13 cellular contexts compared by ENCODE assay signal in genomic region chr18:8720141-8720540, GRCh38. TPM values are rescaled to one million over a fixed set of nuclear protein-coding genes. Genes with fewer than 3 reads are reported as not detected.
DNase-seq lines count a peak whose midpoint lies in the region; ATAC-seq and TF ChIP-seq lines count a peak whose summit lies in the region.
"Had no signal": no experiment of that assay in that cellular context is flagged by ENCODE, and none has a peak within 500 bp of the region (broad histone marks: within the 10 kb centered on the region; RNA-seq: fewer than 3 reads in every experiment).

No MANE protein-coding gene starts in this region.

- H2BK15ac ChIP-seq in mesenchymal stem cell (ENCODE audit: low read depth, poor library complexity, severe bottlenecking), result no peak overlapping the region

- H3K27ac ChIP-seq in mesenchymal stem cell (ENCODE audit: low read length, poor library complexity, severe bottlenecking), result peak overlapping the region; percentile 2

- H3K14ac ChIP-seq in mesenchymal stem cell (ENCODE audit: low read length in 2 of 2), result no peak overlapping the region

- no peak overlapping the region for H3K4me2 ChIP-seq in mesenchymal stem cell (ENCODE audit: low read length, poor library complexity, severe bottlenecking)

- no peak overlapping the region for H2BK120ac ChIP-seq in mesenchymal stem cell (ENCODE audit: low read depth, low read length)

- CTCF ChIA-PET in WTC11 (lab: Charles Lee), result interaction anchor here (1.4 to 1.7 kb wide), 2 partner anchors 13 to 24 kb away, joined by 6 read pairs; no protein-coding TSS in a partner anchor

- no peak overlapping the region for H3K4me3 Mint-ChIP-seq in HFFc6
- no peak overlapping the region for H3K4me3 Mint-ChIP-seq in WTC11
- H3K4me3 Mint-ChIP-seq: B cell; CD4-positive, alpha-beta memory T cell had no signal

- no peak overlapping the region for H2AFZ ChIP-seq in mesenchymal stem cell (ENCODE audit: low read depth, low read length)

- intact Hi-C loops in cardiac septum (cut with DNase I), result no loop called here

- H3K79me1 ChIP-seq in mesenchymal stem cell (replicated peaks; ENCODE audit: low read length, poor library complexity, severe bottlenecking), result peaks cover 3% of the 10 kb centered on the region

- no peaks in the 10 kb centered on the region for H3K9me3 ChIP-seq in mesenchymal stem cell (ENCODE audit: control insufficient read depth, low read length)

- ATAC-seq in WTC11 (no peak), omental fat pad (ENCODE audit: low FRiP score) (no peak)

- DNase-seq in HFFc6 (no peak), WTC11 (ENCODE audit: low spot score) (no peak), mesenchymal stem cell (no peak), ureter (ENCODE audit: low spot score) (peak; percentile 26), cardiac septum (ENCODE audit: low spot score) (no peak), hippocampal formation (lab: John Stamatoyannopoulos, UW) (no peak), omental fat pad (ENCODE audit: low spot score) (no peak)
- DNase-seq: C1 segment of cervical spinal cord; CD4-positive, alpha-beta memory T cell; DMS79; EL; IMR-90 had no signal

- H3K9me3 Mint-ChIP-seq in HFFc6, result no peaks in the 10 kb centered on the region
- H3K9me3 Mint-ChIP-seq in WTC11, result peaks cover 3% of the 10 kb centered on the region; the same call in 1 of the 2 replicates
- H3K9me3 Mint-ChIP-seq: CD4-positive, alpha-beta memory T cell had no signal

- H2BK12ac ChIP-seq in mesenchymal stem cell (ENCODE audit: low read length in 2 of 2), result no peak overlapping the region

- no peak overlapping the region for H4K91ac ChIP-seq in mesenchymal stem cell (ENCODE audit: low read length)

- no peak overlapping the region for H2BK5ac ChIP-seq in mesenchymal stem cell (ENCODE audit: low read depth, low read length, poor library complexity, severe bottlenecking)

- peaks cover 28% of the 10 kb centered on the region for H3K4me1 ChIP-seq in mesenchymal stem cell (ENCODE audit: control insufficient read depth, insufficient read depth, low read depth, low read length)

- peaks cover 46 to 97% of the 10 kb centered on the region in 2 experiments for H3K36me3 ChIP-seq in mesenchymal stem cell (ENCODE audit: control insufficient read depth in 1 of 2, insufficient read depth in 2 of 2, low read depth in 1 of 2, low read length in 2 of 2)

- no peak overlapping the region for H4K8ac ChIP-seq in mesenchymal stem cell (ENCODE audit: low read length)

- no peak overlapping the region for H3K9ac ChIP-seq in mesenchymal stem cell (ENCODE audit: low read length)

- POLR2A ChIA-PET in WTC11 (lab: Charles Lee), result no interaction called here

- TF ChIP-seq CTCF in HFFc6 (IDR thresholded peaks at IDR 0.05) (no peak), WTC11 (IDR thresholded peaks at IDR 0.05) (no peak), omental fat pad (IDR thresholded peaks at IDR 0.05) (no peak)

- no peak overlapping the region for H3K4me3 ChIP-seq in mesenchymal stem cell (ENCODE audit: insufficient read depth in 1 of 2, low read depth in 1 of 2, low read length in 2 of 2)

- peaks cover 50% of the 10 kb centered on the region for H3K4me1 Mint-ChIP-seq in HFFc6 (ENCODE audit: low read depth)
- peaks cover 78% of the 10 kb centered on the region for H3K4me1 Mint-ChIP-seq in WTC11
- H3K4me1 Mint-ChIP-seq: B cell; CD4-positive, alpha-beta memory T cell had no signal

- H3K36me3 Mint-ChIP-seq in HFFc6 (ENCODE audit: low read depth) (peaks cover 67% of the 10 kb centered on the region), WTC11 (peaks cover 41% of the 10 kb centered on the region)
- H3K36me3 Mint-ChIP-seq: CD4-positive, alpha-beta memory T cell had no signal

- no peak overlapping the region for H3K23ac ChIP-seq in mesenchymal stem cell (ENCODE audit: low read length in 2 of 2)

- peaks cover 1% of the 10 kb centered on the region for H3K27me3 Mint-ChIP-seq in HFFc6 (ENCODE audit: insufficient read depth)
- H3K27me3 Mint-ChIP-seq in WTC11 (ENCODE audit: low read depth), result no peaks in the 10 kb centered on the region
- H3K27me3 Mint-ChIP-seq: B cell had no signal

- no peak overlapping the region for H2AK5ac ChIP-seq in mesenchymal stem cell (ENCODE audit: low read length, severe bottlenecking)

- H3K18ac ChIP-seq in mesenchymal stem cell (ENCODE audit: low read depth in 1 of 2, low read length in 2 of 2), result no peak overlapping the region

- H3K27me3 ChIP-seq in mesenchymal stem cell (ENCODE audit: control insufficient read depth in 1 of 2, insufficient read depth in 1 of 2, low read length in 2 of 2), result no peaks in the 10 kb centered on the region

- no peak overlapping the region for H3K4ac ChIP-seq in mesenchymal stem cell (ENCODE audit: low read depth in 1 of 2, low read length in 2 of 2)

- 97% methylated on average over 7 of the region's 7 CpGs for WGBS in mesenchymal stem cell

- H3K27ac Mint-ChIP-seq in HFFc6 (peak overlapping the region; percentile 3; the same call in 1 of the 2 replicates), WTC11 (0 out of 2 replicates have a peak overlapping the region, but pooled peaks have one; percentile 29)
- H3K27ac Mint-ChIP-seq: B cell; CD4-positive, alpha-beta memory T cell had no signal

TF ChIP-seq in WTC11, 78 proteins besides CTCF, POLR2A, EP300 and RAD21 (continues in another document):
- TF ChIP-seq SP1 (CRISPR knock-in tag; conservative IDR thresholded peaks at IDR 0.05), result no peak
- TF ChIP-seq ZBTB21 (CRISPR knock-in tag; IDR thresholded peaks at IDR 0.05; ENCODE audit: borderline replicate concordance), result no peak
- no peak for TF ChIP-seq HMGA2 (CRISPR knock-in tag; IDR thresholded peaks at IDR 0.05)
- TF ChIP-seq SOX15 (CRISPR knock-in tag; IDR thresholded peaks at IDR 0.05), result no peak
- no peak for TF ChIP-seq STAT6 (CRISPR knock-in tag; conservative IDR thresholded peaks at IDR 0.05; ENCODE audit: low read depth)
- no peak for TF ChIP-seq ZNF138 (CRISPR knock-in tag; conservative IDR thresholded peaks at IDR 0.05)
- TF ChIP-seq FOXP1 (CRISPR knock-in tag; IDR thresholded peaks at IDR 0.05; ENCODE audit: borderline replicate concordance), result no peak
- TF ChIP-seq EMX1 (CRISPR knock-in tag; IDR thresholded peaks at IDR 0.05), result no peak
- no peak for TF ChIP-seq NR3C1 (CRISPR knock-in tag; conservative IDR thresholded peaks at IDR 0.05; ENCODE audit: low read depth)
- TF ChIP-seq AFF4 (CRISPR knock-in tag; IDR thresholded peaks at IDR 0.05; ENCODE audit: borderline replicate concordance), result no peak
- no peak for TF ChIP-seq ZNF416 (CRISPR knock-in tag; IDR thresholded peaks at IDR 0.05)
- TF ChIP-seq JAZF1 (CRISPR knock-in tag; IDR thresholded peaks at IDR 0.05), result no peak
- TF ChIP-seq PRRX2 (CRISPR knock-in tag; IDR thresholded peaks at IDR 0.05), result no peak

RNA-seq across cellular contexts. Expression of gene MTCL1, which starts 14.8 kb away (rescaled TPM):
- total RNA-seq in HFFc6 (2021; fragmentation: NEBNext Ultra II Directional; extraction: Animal tissue kit (Norgen Biotek cat#: 25700)), result 10 to 100 TPM; 47.2 to 59.7 (median 55.3) TPM
- total RNA-seq in WTC11 (2021) (50.0 to 64.3 TPM (median 52.9 TPM) in 3 replicates), ureter (150 TPM), cardiac septum (16.3 TPM), omental fat pad (1 to 10 TPM; 1.6 to 3.5 (median 2.0) TPM)
- polyA plus RNA-seq in mesenchymal stem cell (2013, experiment 1 of 2), result 15.4 TPM
- polyA plus RNA-seq in mesenchymal stem cell (2013, experiment 2 of 2), result 15.4 TPM
- polyA plus RNA-seq: CD4-positive, alpha-beta memory T cell had no signal
